ENCODE assay signal across 8 cellular contexts in genomic region chr13:75549262-75550158, GRCh38. TPM values are rescaled to one million over a fixed set of nuclear protein-coding genes. Genes with fewer than 3 reads are reported as not detected.
DNase-seq lines count a peak whose midpoint lies in the region; ATAC-seq and TF ChIP-seq lines count a peak whose summit lies in the region.

UCHL3 (plus strand) TSS chr13:75549791; CDS start chr13:75549821, 30 bp downstream.

- H3K4me1 Mint-ChIP-seq in CD4-positive, CD25-positive, alpha-beta regulatory T cell = peaks cover 29 to 50% (median 40%) of the 10 kb centered on the region in 4 donors
- H3K4me1 Mint-ChIP-seq in activated CD4-positive, alpha-beta memory T cell treated with anti-CD3 and anti-CD28 coated beads for 36 hours (ENCODE audit: low read depth) = peaks cover 35% of the 10 kb centered on the region

- DNase-seq in CD4-positive, CD25-positive, alpha-beta regulatory T cell = peak; percentile 94 to 98 (median 97)
- DNase-seq in NCI-H82 (lab: John Stamatoyannopoulos, UW) (peak; percentile 99), dorsolateral prefrontal cortex (peak; percentile 90 to 96 (median 94)), right lobe of liver (peak; percentile 97)
- peak; percentile 98 for DNase-seq in activated CD4-positive, alpha-beta memory T cell treated with anti-CD3 and anti-CD28 coated beads for 36 hours
- DNase-seq in stimulated activated CD4-positive, alpha-beta T cell treated with anti-CD3 and anti-CD28 coated beads, Interleukin-4, amount 100 ng/mL, for 48 hours (ENCODE audit: low read depth in 2 of 2) = peak; percentile 95 to 97

- peak; percentile 74 for TF ChIP-seq POLR2A in right lobe of liver (IDR thresholded peaks at IDR 0.05)

- H3K9me3 ChIP-seq in CD4-positive, CD25-positive, alpha-beta regulatory T cell (ENCODE audit: control insufficient read depth in 2 of 2, low read length in 2 of 2) = no peaks in the 10 kb centered on the region
- H3K9me3 ChIP-seq in right lobe of liver = no peaks in the 10 kb centered on the region

- H3K9me3 Mint-ChIP-seq in CD4-positive, CD25-positive, alpha-beta regulatory T cell = no peaks in the 10 kb centered on the region
- no peaks in the 10 kb centered on the region for H3K9me3 Mint-ChIP-seq in activated CD4-positive, alpha-beta memory T cell treated with anti-CD3 and anti-CD28 coated beads for 36 hours

- peaks cover 27% of the 10 kb centered on the region for H3K4me1 ChIP-seq in CD4-positive, CD25-positive, alpha-beta regulatory T cell (ENCODE audit: control insufficient read depth, insufficient read depth, low read length, poor library complexity, severe bottlenecking)
- peaks cover 0 to 11% (median 3%) of the 10 kb centered on the region in 4 donors for H3K4me1 ChIP-seq in right lobe of liver

- peaks cover 11% of the 10 kb centered on the region for H3K36me3 Mint-ChIP-seq in CD4-positive, CD25-positive, alpha-beta regulatory T cell
- peaks cover 9% of the 10 kb centered on the region for H3K36me3 Mint-ChIP-seq in activated CD4-positive, alpha-beta memory T cell treated with anti-CD3 and anti-CD28 coated beads for 36 hours

- H3K36me3 ChIP-seq in CD4-positive, CD25-positive, alpha-beta regulatory T cell (ENCODE audit: control insufficient read depth, insufficient read depth, low read length) = peaks cover 6% of the 10 kb centered on the region
- no peaks in the 10 kb centered on the region for H3K36me3 ChIP-seq in right lobe of liver

- peak within 1 kb of the TSS; percentile 94 to 98 (median 95) for H3K27ac Mint-ChIP-seq in CD4-positive, CD25-positive, alpha-beta regulatory T cell
- H3K27ac Mint-ChIP-seq in activated CD4-positive, alpha-beta memory T cell treated with anti-CD3 and anti-CD28 coated beads for 36 hours = peak within 1 kb of the TSS; percentile 95

- intact Hi-C loops in activated CD4-positive, alpha-beta memory T cell treated with anti-CD3 and anti-CD28 coated beads for 36 hours (cut with micrococcal nuclease) = loop anchor here (1.0 to 10.0 kb wide), 8 partner anchors 12 to 1785 kb away; partner anchors contain the start of genes COMMD6, LMO7 and TBC1D4
- intact Hi-C loops in dorsolateral prefrontal cortex (cut with DNase I) = loop anchor here (1.0 to 10.0 kb wide), 4 partner anchors 11 to 177 kb away; partner anchors contain the start of gene TBC1D4 (in 1 of the 2)
- intact Hi-C loops in right lobe of liver (cut with DNase I) = loop anchor here in 1 of 2 donors (10.0 kb wide), 1 partner anchor 65 kb away; the partner anchor contains the start of gene TBC1D4

- H3K4me3 ChIP-seq in CD4-positive, CD25-positive, alpha-beta regulatory T cell (ENCODE audit: low read depth, low read length) = peak within 1 kb of the TSS; percentile 97
- H3K4me3 ChIP-seq in dorsolateral prefrontal cortex = peak within 1 kb of the TSS; percentile 62 to 99 (median 93)
- peak within 1 kb of the TSS; percentile 80 to 95 (median 93) for H3K4me3 ChIP-seq in right lobe of liver

- CTCF ChIA-PET in activated CD4-positive, alpha-beta memory T cell treated with anti-CD3 and anti-CD28 coated beads for 36 hours (lab: Charles Lee) = interaction anchor here (0.8 to 1.3 kb wide), 4 partner anchors 12 to 184 kb away, joined by 3 to 8 read pairs (median 3); partner anchors contain the start of gene TBC1D4

- H3K27me3 Mint-ChIP-seq in CD4-positive, CD25-positive, alpha-beta regulatory T cell = no peaks in the 10 kb centered on the region
- no peaks in the 10 kb centered on the region for H3K27me3 Mint-ChIP-seq in activated CD4-positive, alpha-beta memory T cell treated with anti-CD3 and anti-CD28 coated beads for 36 hours

- POLR2A ChIA-PET in activated CD4-positive, alpha-beta memory T cell treated with anti-CD3 and anti-CD28 coated beads for 36 hours (lab: Charles Lee) = no interaction called here

- WGBS in right lobe of liver (ENCODE audit: insufficient coverage, low coverage, low lambda C conversion rate, missing lambda C conversion rate) = under 1% methylated on average over 36 of the region's 74 CpGs

- H3K4me3 Mint-ChIP-seq in CD4-positive, CD25-positive, alpha-beta regulatory T cell = peak within 1 kb of the TSS; percentile 89 to 97 (median 94)
- H3K4me3 Mint-ChIP-seq in activated CD4-positive, alpha-beta memory T cell treated with anti-CD3 and anti-CD28 coated beads for 36 hours = peak within 1 kb of the TSS; percentile 97

- peak within 1 kb of the TSS; percentile 80 for H3K27ac ChIP-seq in CD4-positive, CD25-positive, alpha-beta regulatory T cell (ENCODE audit: insufficient read depth, low read length, poor library complexity, severe bottlenecking)
- H3K27ac ChIP-seq in dorsolateral prefrontal cortex (peak within 1 kb of the TSS; percentile 27 to 96 (median 87)), right lobe of liver (peak within 1 kb of the TSS; percentile 79 to 96 (median 95))

- no peaks in the 10 kb centered on the region for H3K27me3 ChIP-seq in CD4-positive, CD25-positive, alpha-beta regulatory T cell (ENCODE audit: control insufficient read depth, insufficient read depth, low read length)
- H3K27me3 ChIP-seq in dorsolateral prefrontal cortex (no peaks in the 10 kb centered on the region), right lobe of liver (no peaks in the 10 kb centered on the region)

- TF ChIP-seq CTCF in dorsolateral prefrontal cortex (IDR thresholded peaks at IDR 0.05 in 54 of 56, conservative IDR thresholded peaks at IDR 0.05 in 2 of 56; ENCODE audit: low read depth in 1 of 56, partially characterized antibody in 56 of 56) = peak; percentile 36 to 97 (median 89)
- TF ChIP-seq CTCF in right lobe of liver (IDR thresholded peaks at IDR 0.05) = peak; percentile 83 to 96 (median 88)

- ATAC-seq in CD4-positive, CD25-positive, alpha-beta regulatory T cell (ENCODE audit: low read depth in 2 of 2) = peak; percentile 94 to 95
- ATAC-seq in GM19395 (IDR thresholded peaks at IDR 0.05; ENCODE audit: unreplicated experiment) (peak; percentile 96), HG03571 (IDR thresholded peaks at IDR 0.05; ENCODE audit: unreplicated experiment) (peak; percentile 97), right lobe of liver (peak; percentile 95 to 98 (median 97))

RNA-seq across cellular contexts. Expression of gene UCHL3, which starts in this region (rescaled TPM):
- 28.3 TPM for total RNA-seq in CD4-positive, CD25-positive, alpha-beta regulatory T cell
- polyA plus RNA-seq in CD4-positive, CD25-positive, alpha-beta regulatory T cell = 10 to 100 TPM; 50.6 to 78.7 (median 61.9) TPM
- total RNA-seq in activated CD4-positive, alpha-beta memory T cell treated with anti-CD3 and anti-CD28 coated beads for 36 hours = 10 to 100 TPM; 39.1 to 42.6 TPM
- total RNA-seq in dorsolateral prefrontal cortex (10 to 100 TPM; 10.6 to 31.0 (median 20.0) TPM), right lobe of liver (10 to 100 TPM; 14.8 to 33.9 (median 21.9) TPM)

Comparison
In these comparisons a context has a peak if more than half of its experiments do, and no peak if none do; other contexts are left out.
1. Peak in every context shown above with its lines: DNase-seq, ATAC-seq, H3K4me3 ChIP-seq and H3K27ac ChIP-seq.